ENCODE assay signal across 9 cellular contexts in the genomic region with DNA sequence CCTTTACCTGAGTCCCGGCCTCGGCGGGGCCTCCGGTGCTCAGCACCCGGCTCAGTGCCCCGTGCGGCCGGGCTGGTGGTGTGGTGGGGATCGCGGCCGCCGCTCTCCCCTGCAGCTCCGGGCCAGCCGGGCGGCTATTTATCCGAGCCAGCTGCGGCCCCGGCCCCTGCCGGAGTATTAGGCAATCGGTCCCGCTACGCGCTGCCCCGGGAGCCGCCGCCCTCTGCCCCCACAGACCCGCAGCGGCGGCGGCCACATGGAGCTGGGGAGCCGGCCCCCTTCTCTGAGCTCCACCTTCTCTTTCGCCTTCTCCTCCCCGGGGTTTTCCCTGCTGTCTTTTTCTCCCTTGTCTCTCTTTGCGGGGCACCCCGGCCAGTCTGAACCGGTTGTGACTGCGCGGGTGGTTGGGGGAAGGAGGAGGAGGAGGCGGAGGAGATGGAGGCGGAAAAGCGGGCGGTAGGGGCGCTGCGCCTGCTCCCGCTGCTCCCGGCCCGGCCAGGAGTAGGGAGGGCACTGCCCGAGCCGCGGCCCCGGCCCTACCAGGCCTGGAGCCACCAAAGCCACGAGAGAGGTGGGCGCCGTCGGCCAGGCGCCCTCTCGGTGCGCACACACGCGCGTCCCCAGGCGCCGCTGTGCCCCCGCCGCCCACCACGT. TPM values are rescaled to one million over a fixed set of nuclear protein-coding genes. Genes with fewer than 3 reads are reported as not detected.
DNase-seq lines count a peak whose midpoint lies in the region; ATAC-seq and TF ChIP-seq lines count a peak whose summit lies in the region.
"Had no signal": no experiment of that assay in that cellular context is flagged by ENCODE, and none has a peak within 500 bp of the region (broad histone marks: within the 10 kb centered on the region; RNA-seq: fewer than 3 reads in every experiment).

A gene with protein sequence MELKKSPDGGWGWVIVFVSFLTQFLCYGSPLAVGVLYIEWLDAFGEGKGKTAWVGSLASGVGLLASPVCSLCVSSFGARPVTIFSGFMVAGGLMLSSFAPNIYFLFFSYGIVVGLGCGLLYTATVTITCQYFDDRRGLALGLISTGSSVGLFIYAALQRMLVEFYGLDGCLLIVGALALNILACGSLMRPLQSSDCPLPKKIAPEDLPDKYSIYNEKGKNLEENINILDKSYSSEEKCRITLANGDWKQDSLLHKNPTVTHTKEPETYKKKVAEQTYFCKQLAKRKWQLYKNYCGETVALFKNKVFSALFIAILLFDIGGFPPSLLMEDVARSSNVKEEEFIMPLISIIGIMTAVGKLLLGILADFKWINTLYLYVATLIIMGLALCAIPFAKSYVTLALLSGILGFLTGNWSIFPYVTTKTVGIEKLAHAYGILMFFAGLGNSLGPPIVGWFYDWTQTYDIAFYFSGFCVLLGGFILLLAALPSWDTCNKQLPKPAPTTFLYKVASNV (minus strand): TSS at position 379 of the 654 bp plus-strand sequence. CDS start 25,559 bp downstream, outside the sequence.

- H3K9me3 Mint-ChIP-seq in T-helper 1 cell treated with Interleukin-12 subunit alpha and Interleukin-12 subunit beta and Interleukin-4 antibody, amounts not matched to agents 30 μg/mL and 1 μg/mL, for 36 hours: no peaks in the 10 kb centered on the region

- no peak within 1 kb of the TSS for H3K9ac ChIP-seq in IMR-90 (ENCODE audit: low read depth, low read length)

- no peak within 1 kb of the TSS for H2AK5ac ChIP-seq in IMR-90 (ENCODE audit: low read depth, low read length)

- H3K56ac ChIP-seq in IMR-90 (ENCODE audit: extremely low read depth, insufficient read depth, low read length): no peak within 1 kb of the TSS

- H2AK9ac ChIP-seq in IMR-90 (replicated peaks; ENCODE audit: low read depth, low read length, poor library complexity): peak within 1 kb of the TSS; percentile 49

- intact Hi-C loops in IMR-90 (cut with micrococcal nuclease): no loop called here
- intact Hi-C loops in dorsolateral prefrontal cortex (cut with DNase I): loop anchor here in 1 of 2 donors (5.0 to 10.0 kb wide), 2 partner anchors 95 to 198 kb away; a partner anchor contains a TSS
- intact Hi-C loops in lower lobe of right lung (cut with DNase I): no loop called here

- H3K27ac Mint-ChIP-seq in T-helper 1 cell treated with Interleukin-12 subunit alpha and Interleukin-12 subunit beta and Interleukin-4 antibody, amounts not matched to agents 30 μg/mL and 1 μg/mL, for 36 hours: peak within 1 kb of the TSS; percentile 52

- DNase-seq in NCI-H1436 (lab: John Stamatoyannopoulos, UW): peak; percentile 52
- no peak for DNase-seq in NCI-H1436 treated with DMSO at 0.1 percent for 48 hours (lab: John Stamatoyannopoulos, UW)
- DNase-seq in IMR-90: peak; percentile 11
- DNase-seq in dorsolateral prefrontal cortex: peak in 7 of 10 donors; percentile 22 to 77 (median 60)
- DNase-seq in lower lobe of right lung: peak; percentile 54
- peak; percentile 8 for DNase-seq in stimulated activated CD8-positive, alpha-beta memory T cell treated with anti-CD3 and anti-CD28 coated beads, Interleukin-7, amount 100 ng/mL, for 24 hours (ENCODE audit: low read depth)
- DNase-seq: DND-41 had no signal

- in situ Hi-C loops in IMR-90 (cut with MboI; ENCODE audit: low sequenced_read_pairs): no loop called here

- H4K20me1 ChIP-seq in IMR-90 (ENCODE audit: insufficient read depth, low read length): no peaks in the 10 kb centered on the region

- H3K4me1 Mint-ChIP-seq in T-helper 1 cell treated with Interleukin-12 subunit alpha and Interleukin-12 subunit beta and Interleukin-4 antibody, amounts not matched to agents 30 μg/mL and 1 μg/mL, for 36 hours (ENCODE audit: low read depth): peaks cover 9% of the 10 kb centered on the region

- H3K79me1 ChIP-seq in IMR-90 (ENCODE audit: low read depth in 1 of 2, low read length in 2 of 2): no peaks in the 10 kb centered on the region

- no peak within 1 kb of the TSS for H2BK20ac ChIP-seq in IMR-90 (ENCODE audit: low read depth, low read length)

- H3K27ac ChIP-seq in IMR-90 (ENCODE audit: insufficient read depth, low read length) (no peak within 1 kb of the TSS), dorsolateral prefrontal cortex (peak within 1 kb of the TSS in 40 of 59 donors; percentile 5 to 81 (median 58)), lower lobe of right lung (no peak within 1 kb of the TSS)

- CTCF ChIA-PET in IMR-90 (lab: Yijun Ruan, JAX): interaction anchor here (0.7 to 0.9 kb wide), 2 partner anchors 10 to 36 kb away, joined by 3 to 4 read pairs; no protein-coding TSS in a partner anchor

- H3K9me3 ChIP-seq in IMR-90 (ENCODE audit: control insufficient read depth, insufficient read depth, low read length) (no peaks in the 10 kb centered on the region), lower lobe of right lung (no peaks in the 10 kb centered on the region)

- 2% methylated on average over 12 of the region's 66 CpGs; no CpG with 5 or more reads in 1 of the 2 experiments for WGBS in IMR-90 (ENCODE audit: extremely low coverage in 2 of 2, insufficient read length in 1 of 2), 2 experiments

- H3K36me3 ChIP-seq in IMR-90 (ENCODE audit: control insufficient read depth, insufficient read depth, low read length) (no peaks in the 10 kb centered on the region), lower lobe of right lung (no peaks in the 10 kb centered on the region)

- POLR2A ChIA-PET in IMR-90 (lab: Charles Lee; ENCODE audit: unreplicated experiment): interaction anchor here (0.5 kb wide), 1 partner anchor 195 kb away, joined by 3 read pairs; no protein-coding TSS in a partner anchor

- no peak within 1 kb of the TSS for H2BK5ac ChIP-seq in IMR-90 (ENCODE audit: low read depth, low read length, poor library complexity, severe bottlenecking)

- TF ChIP-seq RAD21 in IMR-90 (IDR thresholded peaks at IDR 0.05; ENCODE audit: low read length): no peak

- H3K4ac ChIP-seq in IMR-90 (ENCODE audit: low read depth, low read length): no peak within 1 kb of the TSS

- no peak within 1 kb of the TSS for H2BK120ac ChIP-seq in IMR-90 (ENCODE audit: low read depth, low read length)

- H3K9me1 ChIP-seq in IMR-90 (ENCODE audit: insufficient read depth, low read length): no peaks in the 10 kb centered on the region

- no peak within 1 kb of the TSS for H3K23ac ChIP-seq in IMR-90 (ENCODE audit: low read depth, low read length)

- TF ChIP-seq CTCF in IMR-90 (conservative IDR thresholded peaks at IDR 0.05; ENCODE audit: low read depth, low read length) (peak; percentile 16; the same call in 1 of the 2 replicates), dorsolateral prefrontal cortex (IDR thresholded peaks at IDR 0.05 in 54 of 56, conservative IDR thresholded peaks at IDR 0.05 in 2 of 56; ENCODE audit: low read depth in 1 of 56, partially characterized antibody in 56 of 56) (peak in 31 of 56 donors; percentile 6 to 38 (median 25)), lower lobe of right lung (IDR thresholded peaks at IDR 0.05) (peak; percentile 15)

- H3K27me3 Mint-ChIP-seq in T-helper 1 cell treated with Interleukin-12 subunit alpha and Interleukin-12 subunit beta and Interleukin-4 antibody, amounts not matched to agents 30 μg/mL and 1 μg/mL, for 36 hours (ENCODE audit: low read depth): peaks cover 62% of the 10 kb centered on the region

- H3K4me2 ChIP-seq in IMR-90 (ENCODE audit: low read depth, low read length): peak within 1 kb of the TSS; percentile 70; the same call in 1 of the 2 replicates

- BruUV-seq in IMR-90 (replicated peaks; lab: Mats Ljungman, UMichigan): no TSS peak

- H4K5ac ChIP-seq in IMR-90 (ENCODE audit: low read depth, low read length): no peak within 1 kb of the TSS

- peaks cover 40% of the 10 kb centered on the region for H3K27me3 ChIP-seq in IMR-90 (ENCODE audit: control insufficient read depth, insufficient read depth, low read length)
- H3K27me3 ChIP-seq in dorsolateral prefrontal cortex: peaks cover 0 to 13% (median 0%) of the 10 kb centered on the region in 45 donors
- H3K27me3 ChIP-seq in lower lobe of right lung (ENCODE audit: low read depth): peaks cover 28% of the 10 kb centered on the region

- no peak within 1 kb of the TSS for H4K8ac ChIP-seq in IMR-90 (ENCODE audit: low read depth in 2 of 2, low read length in 2 of 2)

- H3K36me3 Mint-ChIP-seq in T-helper 1 cell treated with Interleukin-12 subunit alpha and Interleukin-12 subunit beta and Interleukin-4 antibody, amounts not matched to agents 30 μg/mL and 1 μg/mL, for 36 hours (ENCODE audit: low read depth): no peaks in the 10 kb centered on the region

- peaks cover 3% of the 10 kb centered on the region; the same call in 1 of the 2 replicates for H3K4me1 ChIP-seq in IMR-90 (ENCODE audit: control insufficient read depth, insufficient read depth, low read length)
- H3K4me1 ChIP-seq in lower lobe of right lung: peaks cover 12% of the 10 kb centered on the region

- H3K14ac ChIP-seq in IMR-90 (replicated peaks; ENCODE audit: low read depth, low read length): no peak within 1 kb of the TSS

- no peak within 1 kb of the TSS for H2BK15ac ChIP-seq in IMR-90 (ENCODE audit: low read depth, low read length)

- dilution Hi-C loops in IMR-90 (cut with HindIII; ENCODE audit: low sequenced_read_pairs, unreplicated experiment): no loop called here

- peak within 1 kb of the TSS; percentile 88 for H2AFZ ChIP-seq in IMR-90 (replicated peaks; ENCODE audit: low read length, poor library complexity)

- H4K91ac ChIP-seq in IMR-90 (ENCODE audit: insufficient read depth, low read depth, low read length): no peak within 1 kb of the TSS

- H3K4me3 ChIP-seq in IMR-90 (ENCODE audit: insufficient read depth, low read depth, low read length): peak within 1 kb of the TSS; percentile 42
- H3K4me3 ChIP-seq in dorsolateral prefrontal cortex: peak within 1 kb of the TSS; percentile 55 to 83 (median 72)
- peak within 1 kb of the TSS; percentile 60 for H3K4me3 ChIP-seq in lower lobe of right lung

- H3K4me3 Mint-ChIP-seq in T-helper 1 cell treated with Interleukin-12 subunit alpha and Interleukin-12 subunit beta and Interleukin-4 antibody, amounts not matched to agents 30 μg/mL and 1 μg/mL, for 36 hours: peak within 1 kb of the TSS; percentile 83

- H3K18ac ChIP-seq in IMR-90 (ENCODE audit: low read depth, low read length): no peak within 1 kb of the TSS

- TF ChIP-seq POLR2A in IMR-90 (IDR thresholded peaks at IDR 0.05; ENCODE audit: low read depth, low read length): no peak

- ATAC-seq in GM21737 (IDR thresholded peaks at IDR 0.05; ENCODE audit: unreplicated experiment) (peak; percentile 92), IMR-90 (ENCODE audit: low read depth) (peak; percentile 86), lower lobe of right lung (peak; percentile 83 to 88)

TF ChIP-seq in IMR-90, 13 proteins besides CTCF, POLR2A, EP300 and RAD21:
- TF ChIP-seq MAFK (IDR thresholded peaks at IDR 0.05; ENCODE audit: low read depth, low read length) (no peak), CEBPB (IDR thresholded peaks at IDR 0.05; ENCODE audit: low read depth, low read length) (peak; percentile 59), BHLHE40 (IDR thresholded peaks at IDR 0.05; ENCODE audit: low read depth, low read length) (no peak)

RNA-seq across cellular contexts. Expression of the gene that starts here (rescaled TPM):
- 0.18 and 0.56 TPM in 2 replicates for total RNA-seq in IMR-90 (2012; rRNA removed)
- 0.11 and 0.26 TPM in 2 replicates for polyA plus RNA-seq in IMR-90 (2012; rRNA removed)
- 0.04 and 0.08 TPM in 2 replicates for polyA plus RNA-seq in IMR-90 (2012; cell fraction: cytosol; rRNA removed)
- polyA plus RNA-seq in IMR-90 (2012; cell fraction: nucleus; rRNA removed; ENCODE audit: low replicate concordance): 0.07 TPM in 1 of 2 replicates, not detected in the other
- total RNA-seq in dorsolateral prefrontal cortex: 10 to 100 TPM in 72 of 120 experiments, 1 to 10 TPM in 48; 2.4 to 32.3 (median 10.7) TPM
- 0.83 TPM for total RNA-seq in lower lobe of right lung

Comparison
In these comparisons a context has a peak if more than half of its experiments do, and no peak if none do; other contexts are left out.
1. Peak in DNase-seq, ATAC-seq, H3K4me3 ChIP-seq and H3K4me2 ChIP-seq in IMR-90; RNA of the gene not detected or under 1 TPM.
2. Peak in DNase-seq, ATAC-seq and H3K4me3 ChIP-seq in lower lobe of right lung; RNA of the gene not detected or under 1 TPM.
3. H3K27ac ChIP-seq: peak in dorsolateral prefrontal cortex (40 of 59); none in IMR-90 (single experiment) and lower lobe of right lung (single experiment).
4. Peak in every context shown above with its lines, with median percentiles within 50 percentile points of each other: ATAC-seq, H3K4me3 ChIP-seq and CTCF ChIP-seq.